In genomic region chr3:175346573-175347356, GRCh38 we compare ENCODE assay signal across 9 cellular contexts.
DNase-seq lines count a peak whose midpoint lies in the region; ATAC-seq and TF ChIP-seq lines count a peak whose summit lies in the region.
"Had no signal": no experiment of that assay in that cellular context is flagged by ENCODE, and none has a peak within 500 bp of the region (broad histone marks: within the 10 kb centered on the region; RNA-seq: fewer than 3 reads in every experiment).

No MANE protein-coding gene starts in this region.

- no peaks in the 10 kb centered on the region for H3K27me3 ChIP-seq in CD8-positive, alpha-beta memory T cell (ENCODE audit: insufficient read depth, low read length, poor library complexity, severe bottlenecking)

- H3K9me3 ChIP-seq in CD8-positive, alpha-beta memory T cell (ENCODE audit: low read length) = no peaks in the 10 kb centered on the region

- peak; percentile 79 for DNase-seq in Calu3
- DNase-seq in NCI-H2029 (lab: John Stamatoyannopoulos, UW) = peak; percentile 89
- DNase-seq in chondrocyte (ENCODE audit: low spot score) = peak; percentile 71
- peak; percentile 73 for DNase-seq in myocyte (ENCODE audit: low read depth)
- DNase-seq in T-cell = no peak
- DNase-seq in CD8-positive, alpha-beta memory T cell = no peak
- DNase-seq in activated naive CD4-positive, alpha-beta T cell treated with anti-CD3 and anti-CD28 coated beads, Interleukin-2, amount 50 U/mL, for 16 hours = no peak
- DNase-seq: activated B cell treated with CpG ODN at 0.5 μM for 24 hours had no signal

- BruUV-seq in Calu3 (replicated peaks; lab: Mats Ljungman, UMichigan) = no TSS peak

- intact Hi-C loops in Calu3 (cut with micrococcal nuclease; ENCODE audit: unreplicated experiment) = no loop called here

- POLR2A ChIA-PET in T-cell (lab: Charles Lee) = interaction anchor here in 1 of 2 donors (0.6 kb wide), 1 partner anchor 11 kb away, joined by 3 read pairs; no protein-coding TSS in a partner anchor
- POLR2A ChIA-PET in CD8-positive, alpha-beta memory T cell (lab: Charles Lee) = no interaction called here

- H3K4me3 ChIP-seq in CD8-positive, alpha-beta memory T cell (ENCODE audit: low read length) = no peak overlapping the region

- CTCF ChIA-PET in Calu3 (lab: Charles Lee) = interaction anchor here (0.7 to 1.7 kb wide), 3 partner anchors 14 to 192 kb away, joined by 3 read pairs; no protein-coding TSS in a partner anchor
- CTCF ChIA-PET in T-cell (lab: Charles Lee) = no interaction called here
- CTCF ChIA-PET in CD8-positive, alpha-beta memory T cell (lab: Charles Lee) = no interaction called here

- no peaks in the 10 kb centered on the region for H3K36me3 ChIP-seq in CD8-positive, alpha-beta memory T cell (ENCODE audit: insufficient read depth, low read length)

- H3K4me1 ChIP-seq in CD8-positive, alpha-beta memory T cell (ENCODE audit: insufficient read depth, low read length) = no peaks in the 10 kb centered on the region

- no peak for TF ChIP-seq CTCF in Calu3 (IDR thresholded peaks at IDR 0.05; ENCODE audit: unreplicated experiment)
- TF ChIP-seq CTCF in chondrocyte (IDR thresholded peaks at IDR 0.05) = no peak

- H3K9me3 Mint-ChIP-seq in Calu3 (ENCODE audit: low read depth, unreplicated experiment) (no peaks in the 10 kb centered on the region), chondrocyte (ENCODE audit: low read depth) (no peaks in the 10 kb centered on the region), T-cell (peaks cover 0 to 8% (median 2%) of the 10 kb centered on the region in 3 donors)
- peaks cover 5 to 17% (median 10%) of the 10 kb centered on the region in 5 donors for H3K9me3 Mint-ChIP-seq in CD8-positive, alpha-beta memory T cell
- H3K9me3 Mint-ChIP-seq: activated B cell treated with CpG ODN at 0.5 μM for 24 hours had no signal

- H3K27ac Mint-ChIP-seq in Calu3 (ENCODE audit: unreplicated experiment) = peak overlapping the region; percentile 43
- no peak overlapping the region for H3K27ac Mint-ChIP-seq in chondrocyte (ENCODE audit: unreplicated experiment)
- no peak overlapping the region for H3K27ac Mint-ChIP-seq in T-cell
- H3K27ac Mint-ChIP-seq in CD8-positive, alpha-beta memory T cell = no peak overlapping the region
- H3K27ac Mint-ChIP-seq: activated B cell treated with CpG ODN at 0.5 μM for 24 hours had no signal

- ATAC-seq in T-cell (replicated peaks in 1 of 4) (no peak), GM19463 (IDR thresholded peaks at IDR 0.05; ENCODE audit: unreplicated experiment) (no peak)

- no peaks in the 10 kb centered on the region for H3K27me3 Mint-ChIP-seq in Calu3 (ENCODE audit: unreplicated experiment)
- H3K27me3 Mint-ChIP-seq in chondrocyte (ENCODE audit: low read depth) = no peaks in the 10 kb centered on the region
- H3K27me3 Mint-ChIP-seq in T-cell = no peaks in the 10 kb centered on the region
- H3K27me3 Mint-ChIP-seq in CD8-positive, alpha-beta memory T cell = no peaks in the 10 kb centered on the region
- H3K27me3 Mint-ChIP-seq: activated B cell treated with CpG ODN at 0.5 μM for 24 hours had no signal

- H3K36me3 Mint-ChIP-seq in Calu3 (ENCODE audit: insufficient read depth, unreplicated experiment) (no peaks in the 10 kb centered on the region), chondrocyte (ENCODE audit: low read depth) (no peaks in the 10 kb centered on the region), T-cell (no peaks in the 10 kb centered on the region)
- no peaks in the 10 kb centered on the region for H3K36me3 Mint-ChIP-seq in CD8-positive, alpha-beta memory T cell

- peaks cover 24% of the 10 kb centered on the region for H3K4me1 Mint-ChIP-seq in Calu3 (ENCODE audit: low read depth, unreplicated experiment)
- H3K4me1 Mint-ChIP-seq in chondrocyte (ENCODE audit: low read depth) = peaks cover 10% of the 10 kb centered on the region
- H3K4me1 Mint-ChIP-seq in T-cell = no peaks in the 10 kb centered on the region
- no peaks in the 10 kb centered on the region for H3K4me1 Mint-ChIP-seq in CD8-positive, alpha-beta memory T cell
- H3K4me1 Mint-ChIP-seq: activated B cell treated with CpG ODN at 0.5 μM for 24 hours had no signal

- H3K27ac ChIP-seq in CD8-positive, alpha-beta memory T cell (ENCODE audit: low read depth, low read length) = no peak overlapping the region

- H3K4me3 Mint-ChIP-seq in Calu3 (ENCODE audit: low read depth, unreplicated experiment) (no peak overlapping the region), chondrocyte (ENCODE audit: unreplicated experiment) (no peak overlapping the region), T-cell (no peak overlapping the region)
- no peak overlapping the region for H3K4me3 Mint-ChIP-seq in CD8-positive, alpha-beta memory T cell
- H3K4me3 Mint-ChIP-seq: activated B cell treated with CpG ODN at 0.5 μM for 24 hours had no signal

Comparison
In these comparisons a context has a peak if more than half of its experiments do, and no peak if none do; other contexts are left out.
1. DNase-seq: peak in Calu3 (single experiment), NCI-H2029 (single experiment), chondrocyte (single experiment) and myocyte (single experiment); none in T-cell (0 of 34), CD8-positive, alpha-beta memory T cell (0 of 5) and activated naive CD4-positive, alpha-beta T cell treated with anti-CD3 and anti-CD28 coated beads, Interleukin-2, amount 50 U/mL, for 16 hours (single experiment).